In genomic region chr16:52446076-52446475, GRCh38 we compare ENCODE assay signal across 22 cellular contexts.
A peak's percentile ranks its signal among the peaks of the same experiment; 100 is the strongest.
DNase-seq lines count a peak whose midpoint lies in the region; ATAC-seq and TF ChIP-seq lines count a peak whose summit lies in the region.
"Had no signal": no experiment of that assay in that cellular context is flagged by ENCODE, and none has a peak within 500 bp of the region (broad histone marks: within the 10 kb centered on the region; RNA-seq: fewer than 3 reads in every experiment).

No MANE protein-coding gene starts in this region.

- H3K27ac Mint-ChIP-seq in type B pancreatic cell, result no peak overlapping the region
- H3K27ac Mint-ChIP-seq in T-helper 17 cell, result no peak overlapping the region
- H3K27ac Mint-ChIP-seq: activated CD4-positive, alpha-beta T cell treated with anti-CD3 and anti-CD28 coated beads, Interleukin-2, amount 10 ng/mL, durations not matched to agents 7 days and 5 days; activated naive CD4-positive, alpha-beta T cell treated with anti-CD3 and anti-CD28 coated beads, Interleukin-2, amount 10 ng/mL, durations not matched to agents 7 days and 5 days; CD8-positive, alpha-beta T cell had no signal

- H3K4me3 ChIP-seq in WERI-Rb-1 (ENCODE audit: low read depth, low read length) (no peak overlapping the region), iPS-20b (ENCODE audit: low read length) (peak overlapping the region; percentile 7; the same call in 1 of the 2 replicates)
- H3K4me3 ChIP-seq: ascending aorta, colonic mucosa, gastrocnemius medialis, left lung, mucosa of descending colon had no signal

- TF ChIP-seq CTCF in WERI-Rb-1 (IDR thresholded peaks at IDR 0.05; ENCODE audit: low read depth, low read length), result no peak
- no peak for TF ChIP-seq CTCF in type B pancreatic cell (conservative IDR thresholded peaks at IDR 0.05)

- peaks cover 66% of the 10 kb centered on the region for H3K27me3 Mint-ChIP-seq in type B pancreatic cell
- no peaks in the 10 kb centered on the region for H3K27me3 Mint-ChIP-seq in T-helper 17 cell
- H3K27me3 Mint-ChIP-seq: activated CD4-positive, alpha-beta T cell treated with anti-CD3 and anti-CD28 coated beads, Interleukin-2, amount 10 ng/mL, durations not matched to agents 7 days and 5 days; activated naive CD4-positive, alpha-beta T cell treated with anti-CD3 and anti-CD28 coated beads, Interleukin-2, amount 10 ng/mL, durations not matched to agents 7 days and 5 days had no signal

- H3K9me3 ChIP-seq in WERI-Rb-1 (ENCODE audit: severe bottlenecking) (no peaks in the 10 kb centered on the region), iPS-20b (ENCODE audit: insufficient read depth, low read depth, low read length) (no peaks in the 10 kb centered on the region), T-helper 17 cell (ENCODE audit: control insufficient read depth, low read length, poor library complexity, severe bottlenecking) (no peaks in the 10 kb centered on the region)
- H3K9me3 ChIP-seq: ascending aorta, colonic mucosa, gastrocnemius medialis, left lung, mucosa of descending colon, neutrophil had no signal

- H3K4me3 Mint-ChIP-seq in type B pancreatic cell (no peak overlapping the region), T-helper 17 cell (no peak overlapping the region)
- H3K4me3 Mint-ChIP-seq: activated CD4-positive, alpha-beta T cell treated with anti-CD3 and anti-CD28 coated beads, Interleukin-2, amount 10 ng/mL, durations not matched to agents 7 days and 5 days; activated naive CD4-positive, alpha-beta T cell treated with anti-CD3 and anti-CD28 coated beads, Interleukin-2, amount 10 ng/mL, durations not matched to agents 7 days and 5 days; CD8-positive, alpha-beta T cell had no signal

- DNase-seq in NCI-H2171 treated with DMSO at 0.1 percent for 48 hours (lab: John Stamatoyannopoulos, UW) (peak; percentile 64), NCI-H2171 (lab: John Stamatoyannopoulos, UW) (no peak), WERI-Rb-1 (peak; percentile 31), superior temporal gyrus (ENCODE audit: extremely low spot score) (peak; percentile 71), type B pancreatic cell (ENCODE audit: extremely low spot score, unreplicated experiment) (no peak), T-helper 17 cell (no peak)
- DNase-seq: activated CD4-positive, alpha-beta T cell treated with anti-CD3 and anti-CD28 coated beads, Interleukin-2, amount 10 ng/mL, durations not matched to agents 7 days and 5 days; activated naive CD4-positive, alpha-beta T cell treated with anti-CD3 and anti-CD28 coated beads, Interleukin-2, amount 10 ng/mL, durations not matched to agents 7 days and 5 days; CD8-positive, alpha-beta T cell; colonic mucosa; gastrocnemius medialis; GOT3; left lung; NCI-H1048; right cardiac atrium; stimulated activated naive CD4-positive, alpha-beta T cell treated with Interleukin-2 at 50 U/mL for 16 hours; trophoblast cell had no signal

- ATAC-seq in HG02678 (IDR thresholded peaks at IDR 0.05; ENCODE audit: unreplicated experiment) (no peak), T-helper 17 cell (no peak)
- ATAC-seq: CD8-positive, alpha-beta T cell; gastrocnemius medialis; left lung; mucosa of descending colon; right cardiac atrium had no signal

- H3K36me3 Mint-ChIP-seq in type B pancreatic cell, result peaks cover 20% of the 10 kb centered on the region
- H3K36me3 Mint-ChIP-seq in T-helper 17 cell (ENCODE audit: low read depth), result no peaks in the 10 kb centered on the region
- H3K36me3 Mint-ChIP-seq: activated naive CD4-positive, alpha-beta T cell treated with anti-CD3 and anti-CD28 coated beads, Interleukin-2, amount 10 ng/mL, durations not matched to agents 7 days and 5 days; CD8-positive, alpha-beta T cell had no signal

- peaks cover 6% of the 10 kb centered on the region for H3K4me1 Mint-ChIP-seq in type B pancreatic cell (ENCODE audit: unreplicated experiment)
- H3K4me1 Mint-ChIP-seq in T-helper 17 cell, result no peaks in the 10 kb centered on the region
- H3K4me1 Mint-ChIP-seq: activated CD4-positive, alpha-beta T cell treated with anti-CD3 and anti-CD28 coated beads, Interleukin-2, amount 10 ng/mL, durations not matched to agents 7 days and 5 days; activated naive CD4-positive, alpha-beta T cell treated with anti-CD3 and anti-CD28 coated beads, Interleukin-2, amount 10 ng/mL, durations not matched to agents 7 days and 5 days had no signal

- H3K4me1 ChIP-seq in iPS-20b (ENCODE audit: insufficient read depth, low read length), result peaks cover 28% of the 10 kb centered on the region
- H3K4me1 ChIP-seq: ascending aorta, colonic mucosa, gastrocnemius medialis, left lung had no signal

- no peaks in the 10 kb centered on the region for H3K27me3 ChIP-seq in WERI-Rb-1 (ENCODE audit: insufficient read depth, low read depth, severe bottlenecking)
- H3K27me3 ChIP-seq in iPS-20b (ENCODE audit: insufficient read depth, low read length), result no peaks in the 10 kb centered on the region
- H3K27me3 ChIP-seq: ascending aorta, colonic mucosa, gastrocnemius medialis, left lung, neutrophil had no signal

- no peak overlapping the region for H3K27ac ChIP-seq in WERI-Rb-1
- H3K27ac ChIP-seq in iPS-20b (ENCODE audit: low read length), result no peak overlapping the region
- H3K27ac ChIP-seq: ascending aorta, colonic mucosa, gastrocnemius medialis, left lung, neutrophil had no signal

- no peaks in the 10 kb centered on the region for H3K9me3 Mint-ChIP-seq in type B pancreatic cell
- H3K9me3 Mint-ChIP-seq: activated CD4-positive, alpha-beta T cell treated with anti-CD3 and anti-CD28 coated beads, Interleukin-2, amount 10 ng/mL, durations not matched to agents 7 days and 5 days had no signal

- H3K9ac ChIP-seq in iPS-20b (ENCODE audit: low read depth, low read length), result no peak overlapping the region

- peaks cover under 1% of the 10 kb centered on the region; the same call in 1 of the 2 replicates for H3K36me3 ChIP-seq in WERI-Rb-1
- H3K36me3 ChIP-seq in iPS-20b (ENCODE audit: insufficient read depth, low read depth, low read length), result peaks cover 68% of the 10 kb centered on the region
- H3K36me3 ChIP-seq: ascending aorta, colonic mucosa, gastrocnemius medialis, left lung, neutrophil had no signal

Comparison
In these comparisons a context has a peak if more than half of its experiments do, and no peak if none do; other contexts are left out.
1. DNase-seq: peak in NCI-H2171 treated with DMSO at 0.1 percent for 48 hours (single experiment), WERI-Rb-1 (single experiment) and superior temporal gyrus (single experiment); none in NCI-H2171 (single experiment), type B pancreatic cell (single experiment) and T-helper 17 cell (0 of 3).